ENCODE assay signal across 3 cellular contexts in genomic region chr20:62318411-62319345, GRCh38.
TF ChIP-seq lines count a peak whose summit lies in the region.

No MANE protein-coding gene starts in this region.

TF ChIP-seq in SK-N-SH treated with all-trans-retinoic acid at 6 μM for 48 hours, 23 proteins besides CTCF, POLR2A, EP300 and RAD21 (continues in another document):
- TF ChIP-seq TSHZ2 (CRISPR knock-in tag; IDR thresholded peaks at IDR 0.05) (no peak), TOX (CRISPR knock-in tag; IDR thresholded peaks at IDR 0.05; ENCODE audit: borderline replicate concordance) (no peak), RARB (CRISPR knock-in tag; IDR thresholded peaks at IDR 0.05) (no peak), ZNF565 (CRISPR knock-in tag; conservative IDR thresholded peaks at IDR 0.05; ENCODE audit: low read depth) (no peak), CSRNP3 (CRISPR knock-in tag; IDR thresholded peaks at IDR 0.05) (no peak), POU6F1 (CRISPR knock-in tag; IDR thresholded peaks at IDR 0.05; ENCODE audit: borderline replicate concordance, low read depth) (no peak), ARNTL (CRISPR knock-in tag; IDR thresholded peaks at IDR 0.05; ENCODE audit: borderline replicate concordance, low read depth) (no peak), BACH2 (CRISPR knock-in tag; IDR thresholded peaks at IDR 0.05; ENCODE audit: borderline replicate concordance) (no peak), ZFP3 (CRISPR knock-in tag; IDR thresholded peaks at IDR 0.05) (no peak), ESRRG (CRISPR knock-in tag; IDR thresholded peaks at IDR 0.05) (no peak), ISL1 (CRISPR knock-in tag; IDR thresholded peaks at IDR 0.05) (no peak), TCF4 (CRISPR knock-in tag; IDR thresholded peaks at IDR 0.05; ENCODE audit: borderline replicate concordance) (no peak)

TF ChIP-seq in SK-N-SH, 30 proteins besides CTCF, POLR2A, EP300 and RAD21:
- TF ChIP-seq PBX3 (IDR thresholded peaks at IDR 0.05) (no peak), FOSL2 (IDR thresholded peaks at IDR 0.05; ENCODE audit: borderline replicate concordance, low read depth) (no peak), MEF2A (IDR thresholded peaks at IDR 0.05; ENCODE audit: borderline replicate concordance, low read depth) (no peak), RCOR1 (IDR thresholded peaks at IDR 0.05; ENCODE audit: low read length) (no peak), FOXJ3 (CRISPR knock-in tag; IDR thresholded peaks at IDR 0.05) (no peak), IRF3 (IDR thresholded peaks at IDR 0.05; ENCODE audit: low read depth, low read length) (no peak), USF1 (IDR thresholded peaks at IDR 0.05; ENCODE audit: borderline replicate concordance, low read depth) (no peak), RFX5 (IDR thresholded peaks at IDR 0.05; ENCODE audit: low read length) (no peak), SIN3A (IDR thresholded peaks at IDR 0.05; ENCODE audit: borderline replicate concordance, low read depth, low read length) (no peak)
TF ChIP-seq in SK-N-SH: peak in this region for 0.

TF ChIP-seq in HCT116, 20 proteins besides CTCF, POLR2A, EP300 and RAD21:
- TF ChIP-seq REST (IDR thresholded peaks at IDR 0.05; ENCODE audit: low read depth) (no peak), EZH2 (IDR thresholded peaks at IDR 0.05) (no peak), JUND (IDR thresholded peaks at IDR 0.05) (no peak), FOSL1 (IDR thresholded peaks at IDR 0.05; ENCODE audit: low read depth) (no peak), TCF7L2 (IDR thresholded peaks at IDR 0.05; ENCODE audit: borderline replicate concordance, extremely low read depth, insufficient read depth, insufficient read length) (no peak), POLR2AphosphoS5 (IDR thresholded peaks at IDR 0.05; ENCODE audit: low read depth, low read length) (no peak)
